Comparison of ENCODE assay signal across 26 cellular contexts in genomic region chr12:82757059-82757458, GRCh38.
DNase-seq lines count a peak whose midpoint lies in the region; ATAC-seq and TF ChIP-seq lines count a peak whose summit lies in the region.
"Had no signal": no experiment of that assay in that cellular context is flagged by ENCODE, and none has a peak within 500 bp of the region (broad histone marks: within the 10 kb centered on the region; RNA-seq: fewer than 3 reads in every experiment).

No MANE protein-coding gene starts in this region.

- peak; percentile 23 to 47 for DNase-seq in T47D (ENCODE audit: low read depth in 1 of 2, low spot score in 1 of 2)
- DNase-seq in mammary epithelial cell, result no peak
- peak; percentile 73 for DNase-seq in amniotic epithelial cell (ENCODE audit: low read depth)
- DNase-seq in fibroblast of the conjunctiva (ENCODE audit: low read depth), result peak; percentile 6
- DNase-seq in smooth muscle cell (lab: John Stamatoyannopoulos, UW; ENCODE audit: unreplicated experiment), result no peak
- DNase-seq in activated naive CD4-positive, alpha-beta T cell treated with anti-CD3 and anti-CD28 coated beads for 36 hours, result no peak
- no peak for DNase-seq in ecto neural progenitor cell (ENCODE audit: low spot score)
- DNase-seq: activated CD8-positive, alpha-beta T cell treated with anti-CD3 and anti-CD28 coated beads, Interleukin-2, amount 10 ng/mL, durations not matched to agents 7 days and 5 days; amygdala; DMS79 treated with DMSO at 0.1 percent for 48 hours; heart left ventricle; immature natural killer cell; lower lobe of right lung; MV-4-11; NCI-H1694 treated with DMSO at 0.1 percent for 48 hours; NCI-H2227 treated with DMSO at 0.1 percent for 48 hours; NCI-H748 treated with DMSO at 0.1 percent for 48 hours; stimulated activated naive CD8-positive, alpha-beta T cell treated with anti-CD3 and anti-CD28 coated beads, Interleukin-15, amount 100 ng/mL, for 72 hours had no signal

- no peak overlapping the region for H3K4me3 ChIP-seq in mammary epithelial cell (replicated peaks in 1 of 3; ENCODE audit: insufficient read depth in 1 of 3, low read depth in 2 of 3, low read length in 3 of 3)
- no peak overlapping the region for H3K4me3 ChIP-seq in smooth muscle cell
- H3K4me3 ChIP-seq: A549, BLaER1, heart left ventricle, lower lobe of right lung, tibial nerve had no signal

- CTCF ChIA-PET in mammary epithelial cell (lab: Charles Lee; ENCODE audit: low non-redundant PET), result no interaction called here
- CTCF ChIA-PET in activated naive CD4-positive, alpha-beta T cell treated with anti-CD3 and anti-CD28 coated beads for 36 hours (lab: Charles Lee), result interaction anchor here (1.4 kb wide), 1 partner anchor 10 kb away, joined by 3 read pairs; no protein-coding TSS in a partner anchor

- no peaks in the 10 kb centered on the region for H3K4me1 Mint-ChIP-seq in activated naive CD4-positive, alpha-beta T cell treated with anti-CD3 and anti-CD28 coated beads for 36 hours (ENCODE audit: low read depth)
- H3K4me1 Mint-ChIP-seq: immature natural killer cell; stimulated activated naive CD8-positive, alpha-beta T cell treated with anti-CD3 and anti-CD28 coated beads, Interleukin-15, amount 100 ng/mL, for 72 hours had no signal

- H3K27me3 ChIP-seq in mammary epithelial cell (ENCODE audit: insufficient read depth, low read length) (no peaks in the 10 kb centered on the region), smooth muscle cell (ENCODE audit: low read depth) (no peaks in the 10 kb centered on the region)
- H3K27me3 ChIP-seq: BLaER1, heart left ventricle, neutrophil, tibial nerve had no signal

- no peaks in the 10 kb centered on the region for H3K36me3 Mint-ChIP-seq in activated naive CD4-positive, alpha-beta T cell treated with anti-CD3 and anti-CD28 coated beads for 36 hours (ENCODE audit: low read depth)
- H3K36me3 Mint-ChIP-seq: immature natural killer cell had no signal

- TF ChIP-seq CTCF in mammary epithelial cell (conservative IDR thresholded peaks at IDR 0.05 in 1 of 2, IDR thresholded peaks at IDR 0.05 in 1 of 2; ENCODE audit: extremely low read depth in 1 of 2, insufficient read depth in 1 of 2, low read depth in 1 of 2, low read length in 2 of 2), result no peak
- no peak for TF ChIP-seq CTCF in smooth muscle cell (IDR thresholded peaks at IDR 0.05; ENCODE audit: borderline replicate concordance, insufficient read depth, poor library complexity, severe bottlenecking)

- no peak overlapping the region for H3K9ac ChIP-seq in mammary epithelial cell (ENCODE audit: insufficient read depth, low read length)
- H3K9ac ChIP-seq in smooth muscle cell (ENCODE audit: low read depth), result no peak overlapping the region
- H3K9ac ChIP-seq: BLaER1, KMS-11 had no signal

- H3K9me3 ChIP-seq in mammary epithelial cell (replicated peaks; ENCODE audit: insufficient read depth, low read length), result no peaks in the 10 kb centered on the region
- no peaks in the 10 kb centered on the region for H3K9me3 ChIP-seq in smooth muscle cell (replicated peaks; ENCODE audit: low read depth)
- H3K9me3 ChIP-seq: A549, BLaER1, heart left ventricle, lower lobe of right lung, neutrophil, tibial nerve had no signal

- no peak overlapping the region for H3K27ac Mint-ChIP-seq in activated naive CD4-positive, alpha-beta T cell treated with anti-CD3 and anti-CD28 coated beads for 36 hours
- H3K27ac Mint-ChIP-seq: activated CD8-positive, alpha-beta T cell treated with anti-CD3 and anti-CD28 coated beads, Interleukin-2, amount 10 ng/mL, durations not matched to agents 7 days and 5 days; stimulated activated naive CD8-positive, alpha-beta T cell treated with anti-CD3 and anti-CD28 coated beads, Interleukin-15, amount 100 ng/mL, for 72 hours had no signal

- in situ Hi-C loops in T47D (cut with HindIII; ENCODE audit: low pct_unique_long_range_greater_than_20kb, low sequenced_read_pairs), result no loop called here
- in situ Hi-C loops in mammary epithelial cell (cut with MboI; ENCODE audit: low sequenced_read_pairs in 2 of 2), result no loop called here

- H2AFZ ChIP-seq in mammary epithelial cell (ENCODE audit: low read depth, low read length), result no peak overlapping the region
- H2AFZ ChIP-seq in smooth muscle cell (ENCODE audit: low read depth), result no peak overlapping the region

- WGBS in mammary epithelial cell (ENCODE audit: low coverage, missing lambda C conversion rate), result 69% methylated on average over 1 of the region's 1 CpG
- WGBS in smooth muscle cell (ENCODE audit: low lambda C conversion rate), result 11% methylated on average over 1 of the region's 1 CpG

- no peak overlapping the region for H3K27ac ChIP-seq in mammary epithelial cell (ENCODE audit: insufficient read depth, low read depth, low read length)
- H3K27ac ChIP-seq in smooth muscle cell (ENCODE audit: low read depth), result peak overlapping the region; percentile 58
- H3K27ac ChIP-seq: A549, BLaER1, heart left ventricle, KMS-11, lower lobe of right lung, neutrophil, RWPE1, tibial nerve had no signal

- H4K20me1 ChIP-seq in mammary epithelial cell (ENCODE audit: insufficient read depth, low read length) (no peaks in the 10 kb centered on the region), smooth muscle cell (ENCODE audit: low read depth) (no peaks in the 10 kb centered on the region)
- H4K20me1 ChIP-seq: BLaER1 had no signal

- H3K36me3 ChIP-seq in mammary epithelial cell (ENCODE audit: insufficient read depth, low read length) (no peaks in the 10 kb centered on the region), smooth muscle cell (ENCODE audit: low read depth) (no peaks in the 10 kb centered on the region)
- H3K36me3 ChIP-seq: BLaER1, heart left ventricle, lower lobe of right lung, neutrophil, tibial nerve had no signal

- intact Hi-C loops in mammary epithelial cell (cut with micrococcal nuclease), result no loop called here
- intact Hi-C loops in activated naive CD4-positive, alpha-beta T cell treated with anti-CD3 and anti-CD28 coated beads for 36 hours (cut with micrococcal nuclease), result no loop called here

- H3K4me3 Mint-ChIP-seq in activated naive CD4-positive, alpha-beta T cell treated with anti-CD3 and anti-CD28 coated beads for 36 hours, result no peak overlapping the region
- H3K4me3 Mint-ChIP-seq: activated CD8-positive, alpha-beta T cell treated with anti-CD3 and anti-CD28 coated beads, Interleukin-2, amount 10 ng/mL, durations not matched to agents 7 days and 5 days; immature natural killer cell; stimulated activated naive CD8-positive, alpha-beta T cell treated with anti-CD3 and anti-CD28 coated beads, Interleukin-15, amount 100 ng/mL, for 72 hours had no signal

- H3F3A ChIP-seq in smooth muscle cell (ENCODE audit: low read depth), result peaks cover 3% of the 10 kb centered on the region

- H3K4me1 ChIP-seq in mammary epithelial cell (ENCODE audit: insufficient read depth, low read length) (no peaks in the 10 kb centered on the region), smooth muscle cell (ENCODE audit: low read depth) (peaks cover 25% of the 10 kb centered on the region)
- H3K4me1 ChIP-seq: A549, BLaER1 had no signal

- dilution Hi-C loops in mammary epithelial cell (cut with HindIII; ENCODE audit: low sequenced_read_pairs), result no loop called here

- H3K79me2 ChIP-seq in mammary epithelial cell (ENCODE audit: insufficient read depth, low read length) (no peaks in the 10 kb centered on the region), smooth muscle cell (ENCODE audit: low read depth) (no peaks in the 10 kb centered on the region)

- no peak for ATAC-seq in HG03565 (IDR thresholded peaks at IDR 0.05; ENCODE audit: unreplicated experiment)
- ATAC-seq: A549; activated CD4-positive, CD25-positive, alpha-beta regulatory T cell treated with anti-CD3 and anti-CD28 coated beads, Interleukin-2, amount 50 U/mL, for 24 hours; activated CD8-positive, alpha-beta T cell treated with anti-CD3 and anti-CD28 coated beads, Interleukin-2, amount 10 ng/mL, durations not matched to agents 7 days and 5 days; heart left ventricle; stimulated activated naive CD8-positive, alpha-beta T cell treated with anti-CD3 and anti-CD28 coated beads, Interleukin-15, amount 100 ng/mL, for 72 hours had no signal

- no peaks in the 10 kb centered on the region for H3K9me3 Mint-ChIP-seq in activated naive CD4-positive, alpha-beta T cell treated with anti-CD3 and anti-CD28 coated beads for 36 hours
- H3K9me3 Mint-ChIP-seq: stimulated activated naive CD8-positive, alpha-beta T cell treated with anti-CD3 and anti-CD28 coated beads, Interleukin-15, amount 100 ng/mL, for 72 hours had no signal

- H3K4me2 ChIP-seq in mammary epithelial cell (ENCODE audit: insufficient read depth, low read depth, low read length), result no peak overlapping the region
- peak overlapping the region; percentile 47 for H3K4me2 ChIP-seq in smooth muscle cell
- H3K4me2 ChIP-seq: A549, BLaER1, KMS-11 had no signal

- H3K27me3 Mint-ChIP-seq in activated naive CD4-positive, alpha-beta T cell treated with anti-CD3 and anti-CD28 coated beads for 36 hours (ENCODE audit: low read depth), result no peaks in the 10 kb centered on the region
- H3K27me3 Mint-ChIP-seq: stimulated activated naive CD8-positive, alpha-beta T cell treated with anti-CD3 and anti-CD28 coated beads, Interleukin-15, amount 100 ng/mL, for 72 hours had no signal

- BruUV-seq in mammary epithelial cell (replicated peaks; lab: Mats Ljungman, UMichigan), result no TSS peak

Comparison
In these comparisons a context has a peak if more than half of its experiments do, and no peak if none do; other contexts are left out.
1. DNase-seq: peak in T47D (2 of 2), amniotic epithelial cell (single experiment) and fibroblast of the conjunctiva (single experiment); none in mammary epithelial cell (single experiment), smooth muscle cell (single experiment), activated naive CD4-positive, alpha-beta T cell treated with anti-CD3 and anti-CD28 coated beads for 36 hours (single experiment) and ecto neural progenitor cell (single experiment).